ENCODE assay signal across 1 cellular context in genomic region chr2:128235581-128235980, GRCh38.
TF ChIP-seq lines count a peak whose summit lies in the region.

No MANE protein-coding gene starts in this region.

TF ChIP-seq in IMR-90, 13 proteins besides CTCF, POLR2A, EP300 and RAD21:
- TF ChIP-seq BHLHE40 (IDR thresholded peaks at IDR 0.05; ENCODE audit: low read depth, low read length) = no peak
